8 cellular contexts compared by ENCODE assay signal in the genomic region with DNA sequence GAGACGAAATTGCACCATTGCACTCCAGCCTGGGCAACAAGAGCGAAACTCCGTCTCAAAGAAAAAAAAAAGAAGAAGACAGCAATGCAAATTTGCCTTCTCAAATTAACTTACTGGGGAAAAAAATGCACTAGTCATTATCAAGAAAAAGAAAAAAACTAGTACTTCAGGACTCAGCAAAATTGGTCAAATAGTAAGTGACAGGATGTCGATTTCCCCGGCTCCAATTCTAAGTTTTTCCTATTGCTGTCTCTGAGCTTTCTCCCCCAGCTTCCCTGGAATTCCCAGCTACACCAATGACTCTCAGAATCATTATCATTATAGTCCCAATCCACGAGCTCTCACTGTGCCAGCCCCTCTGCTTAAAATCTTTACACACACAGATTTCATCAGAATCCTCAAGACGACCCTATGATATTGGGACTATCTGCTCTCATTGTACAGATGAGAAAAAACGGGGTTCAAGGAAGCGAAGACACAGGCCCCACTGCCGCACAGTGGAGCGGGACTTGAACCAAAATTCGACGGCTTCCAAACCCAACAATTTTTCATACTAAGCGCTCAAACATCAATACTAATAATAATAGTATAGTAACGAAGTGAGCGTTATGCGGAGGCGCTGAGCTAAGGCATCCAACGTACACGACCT. TPM values are rescaled to one million over a fixed set of nuclear protein-coding genes. Genes with fewer than 3 reads are reported as not detected.
DNase-seq lines count a peak whose midpoint lies in the region; ATAC-seq and TF ChIP-seq lines count a peak whose summit lies in the region.

No MANE protein-coding gene starts in this region.

- peaks cover 2% of the 10 kb centered on the region for H3K27me3 Mint-ChIP-seq in activated CD8-positive, alpha-beta memory T cell treated with anti-CD3 and anti-CD28 coated beads, Interleukin-2, amount 10 ng/mL, durations not matched to agents 7 days and 5 days
- H3K27me3 Mint-ChIP-seq in activated T-helper 2 cell treated with anti-CD3 and anti-CD28 coated beads, Interferon-gamma antibody, Interleukin-2, Interleukin-4, amounts not matched to agents 10 μg/mL and 5 μg/mL and 100 μg/mL, durations not matched to agents 14 hours and 24 hours and 36 hours (ENCODE audit: low read depth): no peaks in the 10 kb centered on the region

- TF ChIP-seq POLR2A in thyroid gland (IDR thresholded peaks at IDR 0.05): no peak

- H3K4me1 ChIP-seq in thyroid gland: peaks cover 9 to 17% of the 10 kb centered on the region in 2 donors

- H3K27me3 ChIP-seq in kidney epithelial cell (ENCODE audit: control insufficient read depth, insufficient read depth, low read length) (no peaks in the 10 kb centered on the region), thyroid gland (no peaks in the 10 kb centered on the region)

- no peaks in the 10 kb centered on the region for H3K9me3 Mint-ChIP-seq in activated CD8-positive, alpha-beta memory T cell treated with anti-CD3 and anti-CD28 coated beads, Interleukin-2, amount 10 ng/mL, durations not matched to agents 7 days and 5 days (ENCODE audit: low read depth)
- H3K9me3 Mint-ChIP-seq in activated T-helper 2 cell treated with anti-CD3 and anti-CD28 coated beads, Interferon-gamma antibody, Interleukin-2, Interleukin-4, amounts not matched to agents 10 μg/mL and 5 μg/mL and 100 μg/mL, durations not matched to agents 14 hours and 24 hours and 36 hours: no peaks in the 10 kb centered on the region

- H3K36me3 ChIP-seq in kidney epithelial cell (ENCODE audit: control insufficient read depth, insufficient read depth, low read length) (no peaks in the 10 kb centered on the region), thyroid gland (no peaks in the 10 kb centered on the region)

- H3K4me1 Mint-ChIP-seq in activated CD8-positive, alpha-beta memory T cell treated with anti-CD3 and anti-CD28 coated beads, Interleukin-2, amount 10 ng/mL, durations not matched to agents 7 days and 5 days: peaks cover 33% of the 10 kb centered on the region
- peaks cover 17% of the 10 kb centered on the region for H3K4me1 Mint-ChIP-seq in activated T-helper 2 cell treated with anti-CD3 and anti-CD28 coated beads, Interferon-gamma antibody, Interleukin-2, Interleukin-4, amounts not matched to agents 10 μg/mL and 5 μg/mL and 100 μg/mL, durations not matched to agents 14 hours and 24 hours and 36 hours (ENCODE audit: low read depth)

- TF ChIP-seq CTCF in kidney epithelial cell (IDR thresholded peaks at IDR 0.05; ENCODE audit: insufficient read depth, low read length, poor library complexity, severe bottlenecking) (no peak), thyroid gland (IDR thresholded peaks at IDR 0.05) (no peak)

- 16 to 18% methylated on average over 18 to 20 of the region's 20 CpGs for WGBS in thyroid gland, 2 donors

- DNase-seq in activated CD8-positive, alpha-beta memory T cell treated with anti-CD3 and anti-CD28 coated beads, Interleukin-2, amount 10 ng/mL, durations not matched to agents 7 days and 5 days: no peak
- DNase-seq in activated CD8-positive, alpha-beta memory T cell treated with anti-CD3 and anti-CD28 coated beads, Interleukin-2, amount 50 U/mL, for 4 hours: no peak
- no peak for DNase-seq in activated T-helper 2 cell treated with anti-CD3 and anti-CD28 coated beads, Interferon-gamma antibody, Interleukin-2, Interleukin-4, amounts not matched to agents 10 μg/mL and 5 μg/mL and 100 μg/mL, durations not matched to agents 14 hours and 24 hours and 36 hours (ENCODE audit: low spot score)
- DNase-seq in kidney epithelial cell (ENCODE audit: low read depth): no peak
- DNase-seq in thyroid gland: no peak
- no peak for DNase-seq in NCI-H748 treated with DMSO at 0.1 percent for 48 hours (lab: John Stamatoyannopoulos, UW)
- no peak for DNase-seq in LoVo (ENCODE audit: low spot score)

- CTCF ChIA-PET in activated CD8-positive, alpha-beta memory T cell treated with anti-CD3 and anti-CD28 coated beads, Interleukin-2, amount 10 ng/mL, durations not matched to agents 7 days and 5 days (lab: Charles Lee): interaction anchor here (0.7 to 2.6 kb wide), 8 partner anchors 10 to 202 kb away, joined by 3 to 13 read pairs (median 4); no protein-coding TSS in a partner anchor

- no peaks in the 10 kb centered on the region for H3K9me3 ChIP-seq in thyroid gland

- peak overlapping the region; percentile 86 for H3K4me3 Mint-ChIP-seq in activated CD8-positive, alpha-beta memory T cell treated with anti-CD3 and anti-CD28 coated beads, Interleukin-2, amount 10 ng/mL, durations not matched to agents 7 days and 5 days
- H3K4me3 Mint-ChIP-seq in activated T-helper 2 cell treated with anti-CD3 and anti-CD28 coated beads, Interferon-gamma antibody, Interleukin-2, Interleukin-4, amounts not matched to agents 10 μg/mL and 5 μg/mL and 100 μg/mL, durations not matched to agents 14 hours and 24 hours and 36 hours (ENCODE audit: low read depth): peak overlapping the region; percentile 99

- intact Hi-C loops in activated T-helper 2 cell treated with anti-CD3 and anti-CD28 coated beads, Interferon-gamma antibody, Interleukin-2, Interleukin-4, amounts not matched to agents 10 μg/mL and 5 μg/mL and 100 μg/mL, durations not matched to agents 14 hours and 24 hours and 36 hours (cut with micrococcal nuclease): loop anchor here (1.0 kb wide), 1 partner anchor 182 kb away; no protein-coding TSS in a partner anchor
- intact Hi-C loops in thyroid gland (cut with DNase I): loop anchor here (10.0 kb wide), 1 partner anchor 97 kb away; the partner anchor contains the start of gene SERTAD3

- no peak for ATAC-seq in activated CD8-positive, alpha-beta memory T cell treated with anti-CD3 and anti-CD28 coated beads, Interleukin-2, amount 10 ng/mL, durations not matched to agents 7 days and 5 days
- ATAC-seq in HG03521 (IDR thresholded peaks at IDR 0.05; ENCODE audit: unreplicated experiment): no peak

- H3K36me3 Mint-ChIP-seq in activated CD8-positive, alpha-beta memory T cell treated with anti-CD3 and anti-CD28 coated beads, Interleukin-2, amount 10 ng/mL, durations not matched to agents 7 days and 5 days: peaks cover 5% of the 10 kb centered on the region
- peaks cover 4% of the 10 kb centered on the region for H3K36me3 Mint-ChIP-seq in activated T-helper 2 cell treated with anti-CD3 and anti-CD28 coated beads, Interferon-gamma antibody, Interleukin-2, Interleukin-4, amounts not matched to agents 10 μg/mL and 5 μg/mL and 100 μg/mL, durations not matched to agents 14 hours and 24 hours and 36 hours (ENCODE audit: low read depth)

- peak overlapping the region; percentile 79 for H3K4me3 ChIP-seq in kidney epithelial cell (ENCODE audit: low read depth, low read length)
- H3K4me3 ChIP-seq in thyroid gland (replicated peaks in 1 of 3): peak overlapping the region; percentile 48 to 80 (median 63)

- H3K27ac ChIP-seq in thyroid gland: peak overlapping the region in 2 of 3 donors; percentile 38 to 70

- H3K27ac Mint-ChIP-seq in activated CD8-positive, alpha-beta memory T cell treated with anti-CD3 and anti-CD28 coated beads, Interleukin-2, amount 10 ng/mL, durations not matched to agents 7 days and 5 days: peak overlapping the region; percentile 86
- peak overlapping the region; percentile 90 for H3K27ac Mint-ChIP-seq in activated T-helper 2 cell treated with anti-CD3 and anti-CD28 coated beads, Interferon-gamma antibody, Interleukin-2, Interleukin-4, amounts not matched to agents 10 μg/mL and 5 μg/mL and 100 μg/mL, durations not matched to agents 14 hours and 24 hours and 36 hours

RNA-seq across cellular contexts. Expression of gene C19orf47, which starts 0.6 kb away (rescaled TPM):
- 10 to 100 TPM; 25.9 to 32.4 TPM for total RNA-seq in activated CD8-positive, alpha-beta memory T cell treated with anti-CD3 and anti-CD28 coated beads, Interleukin-2, amount 10 ng/mL, durations not matched to agents 7 days and 5 days
- 22.4 and 25.1 TPM in 2 replicates for total RNA-seq in activated T-helper 2 cell treated with anti-CD3 and anti-CD28 coated beads, Interferon-gamma antibody, Interleukin-2, Interleukin-4, amounts not matched to agents 10 μg/mL and 5 μg/mL and 100 μg/mL, durations not matched to agents 14 hours and 24 hours and 36 hours
- 5.4 and 10.4 TPM in 2 replicates for total RNA-seq in kidney epithelial cell
- 10 to 100 TPM in 3 of 4 donors, 1 to 10 TPM in 1; 9.4 to 17.3 (median 17.2) TPM for total RNA-seq in thyroid gland

RNA-seq across cellular contexts. Expression of gene PLD3, which starts 0.9 kb away (rescaled TPM):
- total RNA-seq in activated CD8-positive, alpha-beta memory T cell treated with anti-CD3 and anti-CD28 coated beads, Interleukin-2, amount 10 ng/mL, durations not matched to agents 7 days and 5 days: 10 to 100 TPM; 72.0 to 84.7 TPM
- 59.2 and 60.1 TPM in 2 replicates for total RNA-seq in activated T-helper 2 cell treated with anti-CD3 and anti-CD28 coated beads, Interferon-gamma antibody, Interleukin-2, Interleukin-4, amounts not matched to agents 10 μg/mL and 5 μg/mL and 100 μg/mL, durations not matched to agents 14 hours and 24 hours and 36 hours
- total RNA-seq in kidney epithelial cell (350 and 417 TPM in 2 replicates), thyroid gland (100 to 1,000 TPM; 151 to 258 (median 244) TPM)

RNA-seq across cellular contexts. Expression of gene HIPK4, which starts 42.4 kb away (rescaled TPM):
- not detected for total RNA-seq in activated CD8-positive, alpha-beta memory T cell treated with anti-CD3 and anti-CD28 coated beads, Interleukin-2, amount 10 ng/mL, durations not matched to agents 7 days and 5 days
- 0.07 TPM in 1 of 2 replicates, not detected in the other for total RNA-seq in activated T-helper 2 cell treated with anti-CD3 and anti-CD28 coated beads, Interferon-gamma antibody, Interleukin-2, Interleukin-4, amounts not matched to agents 10 μg/mL and 5 μg/mL and 100 μg/mL, durations not matched to agents 14 hours and 24 hours and 36 hours
- 0.55 TPM in 1 of 2 replicates, not detected in the other for total RNA-seq in kidney epithelial cell
- total RNA-seq in thyroid gland: under 1 TPM in 2 of 4 donors, not detected in 2; 0.22 to 0.27 TPM
